In the genomic region with DNA sequence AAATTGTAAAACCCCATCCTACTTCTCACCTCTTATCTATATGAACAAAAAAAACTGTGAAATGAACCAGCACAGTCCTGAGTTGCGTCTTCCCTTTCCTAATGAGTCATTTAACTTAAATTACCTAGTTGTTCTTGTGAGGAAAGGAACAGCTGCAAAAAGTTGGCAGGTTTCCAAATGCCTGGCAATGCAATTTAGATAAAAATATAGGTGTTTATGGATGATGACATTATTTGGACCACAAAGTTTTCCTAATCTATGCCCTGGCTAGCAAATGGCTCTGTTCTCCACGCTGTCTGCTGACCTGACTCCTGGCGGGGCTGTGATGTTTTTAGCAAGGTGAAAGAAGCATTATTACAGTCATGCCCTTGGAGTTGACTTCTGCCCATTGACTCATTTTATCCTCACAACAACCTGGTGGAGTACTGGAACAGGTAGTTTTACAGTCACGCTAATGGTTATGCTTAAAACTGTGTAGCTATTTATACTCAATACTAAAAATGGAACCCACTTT, we compare ENCODE assay signal across 9 cellular contexts. TPM values are rescaled to one million over a fixed set of nuclear protein-coding genes. Genes with fewer than 3 reads are reported as not detected.
DNase-seq lines count a peak whose midpoint lies in the region; ATAC-seq, FAIRE-seq and TF ChIP-seq lines count a peak whose summit lies in the region.
"Had no signal": no experiment of that assay in that cellular context is flagged by ENCODE, and none has a peak within 500 bp of the region (broad histone marks: within the 10 kb centered on the region; RNA-seq: fewer than 3 reads in every experiment).

No MANE protein-coding gene starts in this region.

- no peaks in the 10 kb centered on the region for H3F3A ChIP-seq in GM23338 (replicated peaks; ENCODE audit: low read depth)

- no peak overlapping the region for H3K4me3 ChIP-seq in GM23338
- H3K4me3 ChIP-seq in uterus: no peak overlapping the region

- H3K27me3 ChIP-seq in GM23338 (ENCODE audit: insufficient read depth) (no peaks in the 10 kb centered on the region), uterus (no peaks in the 10 kb centered on the region)

- H2AFZ ChIP-seq in GM23338: no peak overlapping the region

- no peak overlapping the region for H3K4me3 Mint-ChIP-seq in activated CD4-positive, alpha-beta memory T cell treated with anti-CD3 and anti-CD28 coated beads for 36 hours
- no peak overlapping the region for H3K4me3 Mint-ChIP-seq in stimulated activated memory B cell treated with anti-CD40 and anti-IgM and Interleukin-4, amounts not matched to agents 10 μg/mL and 1 μg/mL and 100 μg/mL, for 72 hours
- H3K4me3 Mint-ChIP-seq in GM23338: no peak overlapping the region
- H3K4me3 Mint-ChIP-seq: IgD-negative memory B cell had no signal

- DNase-seq in GM12891 (ENCODE audit: insufficient read length, low spot score) (peak; percentile 23), GM23338 (ENCODE audit: low spot score) (no peak), iPS-NIHi7 (ENCODE audit: extremely low spot score) (no peak), uterus (no peak)
- peak; percentile 57 for DNase-seq in activated CD4-positive, alpha-beta memory T cell treated with anti-CD3 and anti-CD28 coated beads for 36 hours

- no peaks in the 10 kb centered on the region for H3K79me2 ChIP-seq in GM23338 (replicated peaks; ENCODE audit: insufficient read depth)

- FAIRE-seq in GM12891 (lab: Jason Lieb, UNC): peak; percentile 89

- H4K20me1 ChIP-seq in GM23338 (replicated peaks; ENCODE audit: insufficient read depth): no peaks in the 10 kb centered on the region

- H3K36me3 ChIP-seq in GM23338 (ENCODE audit: insufficient read depth): no peaks in the 10 kb centered on the region
- no peaks in the 10 kb centered on the region for H3K36me3 ChIP-seq in uterus

- CTCF ChIA-PET in activated CD4-positive, alpha-beta memory T cell treated with anti-CD3 and anti-CD28 coated beads for 36 hours (lab: Charles Lee): interaction anchor here (0.7 kb wide), 1 partner anchor 444 kb away, joined by 3 read pairs; no protein-coding TSS in a partner anchor

- no peaks in the 10 kb centered on the region for H3K9me3 Mint-ChIP-seq in activated CD4-positive, alpha-beta memory T cell treated with anti-CD3 and anti-CD28 coated beads for 36 hours
- no peaks in the 10 kb centered on the region for H3K9me3 Mint-ChIP-seq in stimulated activated memory B cell treated with anti-CD40 and anti-IgM and Interleukin-4, amounts not matched to agents 10 μg/mL and 1 μg/mL and 100 μg/mL, for 72 hours
- no peaks in the 10 kb centered on the region for H3K9me3 Mint-ChIP-seq in GM23338
- H3K9me3 Mint-ChIP-seq: IgD-negative memory B cell had no signal

- H3K9me2 ChIP-seq in GM23338 (ENCODE audit: insufficient read depth): peaks cover 2% of the 10 kb centered on the region; the same call in 1 of the 2 replicates

- no peaks in the 10 kb centered on the region for H3K36me3 Mint-ChIP-seq in activated CD4-positive, alpha-beta memory T cell treated with anti-CD3 and anti-CD28 coated beads for 36 hours
- no peaks in the 10 kb centered on the region for H3K36me3 Mint-ChIP-seq in stimulated activated memory B cell treated with anti-CD40 and anti-IgM and Interleukin-4, amounts not matched to agents 10 μg/mL and 1 μg/mL and 100 μg/mL, for 72 hours
- no peaks in the 10 kb centered on the region for H3K36me3 Mint-ChIP-seq in GM23338 (ENCODE audit: low read depth)

- TF ChIP-seq CTCF in GM23338 (conservative IDR thresholded peaks at IDR 0.05; ENCODE audit: low read depth in 2 of 2) (no peak), uterus (IDR thresholded peaks at IDR 0.05) (no peak)

- H3K4me1 ChIP-seq in GM23338 (ENCODE audit: insufficient read depth): no peaks in the 10 kb centered on the region
- H3K4me1 ChIP-seq in uterus: no peaks in the 10 kb centered on the region

- H3K4me1 Mint-ChIP-seq in activated CD4-positive, alpha-beta memory T cell treated with anti-CD3 and anti-CD28 coated beads for 36 hours (ENCODE audit: low read depth): peaks cover 20% of the 10 kb centered on the region
- peaks cover 7% of the 10 kb centered on the region for H3K4me1 Mint-ChIP-seq in stimulated activated memory B cell treated with anti-CD40 and anti-IgM and Interleukin-4, amounts not matched to agents 10 μg/mL and 1 μg/mL and 100 μg/mL, for 72 hours
- peaks cover 5% of the 10 kb centered on the region; the same call in 1 of the 3 replicates for H3K4me1 Mint-ChIP-seq in GM23338

- H3K4me2 ChIP-seq in GM23338: no peak overlapping the region

- peak overlapping the region; percentile 81 for H3K27ac Mint-ChIP-seq in activated CD4-positive, alpha-beta memory T cell treated with anti-CD3 and anti-CD28 coated beads for 36 hours
- H3K27ac Mint-ChIP-seq in stimulated activated memory B cell treated with anti-CD40 and anti-IgM and Interleukin-4, amounts not matched to agents 10 μg/mL and 1 μg/mL and 100 μg/mL, for 72 hours: peak overlapping the region; percentile 14
- no peak overlapping the region for H3K27ac Mint-ChIP-seq in GM23338

- TF ChIP-seq POLR2A in GM12891 (IDR thresholded peaks at IDR 0.05; ENCODE audit: low read depth, low read length) (no peak), uterus (IDR thresholded peaks at IDR 0.05) (no peak)

- H3K27ac ChIP-seq in GM23338 (ENCODE audit: low read depth) (no peak overlapping the region), uterus (no peak overlapping the region)

- peaks cover 10% of the 10 kb centered on the region for H3K27me3 Mint-ChIP-seq in activated CD4-positive, alpha-beta memory T cell treated with anti-CD3 and anti-CD28 coated beads for 36 hours
- H3K27me3 Mint-ChIP-seq in stimulated activated memory B cell treated with anti-CD40 and anti-IgM and Interleukin-4, amounts not matched to agents 10 μg/mL and 1 μg/mL and 100 μg/mL, for 72 hours: peaks cover 42% of the 10 kb centered on the region
- no peaks in the 10 kb centered on the region for H3K27me3 Mint-ChIP-seq in GM23338 (ENCODE audit: insufficient read depth, low read depth, poor library complexity)

- ATAC-seq in GM19351 (IDR thresholded peaks at IDR 0.05; ENCODE audit: unreplicated experiment): peak; percentile 80
- peak; percentile 78 for ATAC-seq in HG03342 (IDR thresholded peaks at IDR 0.05; ENCODE audit: unreplicated experiment)
- peak; percentile 61 for ATAC-seq in stimulated activated memory B cell treated with anti-CD40 and anti-IgM and Interleukin-4, amounts not matched to agents 10 μg/mL and 1 μg/mL and 100 μg/mL, for 72 hours
- no peak for ATAC-seq in GM23338

- intact Hi-C loops in activated CD4-positive, alpha-beta memory T cell treated with anti-CD3 and anti-CD28 coated beads for 36 hours (cut with micrococcal nuclease): loop anchor here (1.0 to 5.0 kb wide), 6 partner anchors 30 to 1164 kb away; a partner anchor contains a TSS
- intact Hi-C loops in uterus (cut with DNase I; ENCODE audit: low total_unique reads): no loop called here

- H3K9me3 ChIP-seq in uterus: no peaks in the 10 kb centered on the region

- POLR2A ChIA-PET in activated CD4-positive, alpha-beta memory T cell treated with anti-CD3 and anti-CD28 coated beads for 36 hours (lab: Charles Lee): interaction anchor here (1.0 kb wide), 1 partner anchor 30 kb away, joined by 6 read pairs; a partner anchor contains a TSS

TF ChIP-seq in GM12891, 5 proteins besides CTCF, POLR2A, EP300 and RAD21:
- TF ChIP-seq SPI1 (IDR thresholded peaks at IDR 0.05; ENCODE audit: low read depth, low read length) (no peak), TAF1 (IDR thresholded peaks at IDR 0.05; ENCODE audit: low read depth, low read length) (no peak), PAX5 (IDR thresholded peaks at IDR 0.05; ENCODE audit: insufficient read depth, low read length, severe bottlenecking) (no peak), POU2F2 (IDR thresholded peaks at IDR 0.05; ENCODE audit: low read depth, low read length) (no peak), POLR2AphosphoS5 (IDR thresholded peaks at IDR 0.05; ENCODE audit: low read depth, low read length) (no peak)
TF ChIP-seq in GM12891: peak in this region for 0.

RNA-seq across cellular contexts. Expression of a gene that starts 29.8 kb away (rescaled TPM):
- polyA plus RNA-seq in GM12891 (2012; ENCODE audit: low read depth, missing spikeins): 1.3 TPM
- 10 to 100 TPM; 15.0 to 16.0 TPM for total RNA-seq in activated CD4-positive, alpha-beta memory T cell treated with anti-CD3 and anti-CD28 coated beads for 36 hours
- 27.0 and 28.5 TPM in 2 replicates for total RNA-seq in GM23338 (2014; rRNA removed; shearing (Covaris generic))
- polyA plus RNA-seq in GM23338 (2016; fragmentation: Nextera tagmentation; extraction: Ambion mirVana): 1.9 and 2.8 TPM in 2 replicates
- total RNA-seq in uterus: 10 to 100 TPM; 21.2 to 64.0 (median 44.3) TPM

Comparison
In these comparisons a context has a peak if more than half of its experiments do, and no peak if none do; other contexts are left out.
1. DNase-seq: peak in GM12891 (single experiment) and activated CD4-positive, alpha-beta memory T cell treated with anti-CD3 and anti-CD28 coated beads for 36 hours (single experiment); none in GM23338 (single experiment), iPS-NIHi7 (single experiment) and uterus (0 of 2).